In genomic region chr17:2786176-2786881, GRCh38 we compare ENCODE assay signal across 1 cellular context.
TF ChIP-seq lines count a peak whose summit lies in the region.

No MANE protein-coding gene starts in this region.

TF ChIP-seq in HepG2, 621 proteins besides CTCF, POLR2A, EP300 and RAD21 (continued from another document and continues in another):
- no peak for TF ChIP-seq PRDM10 (CRISPR knock-in tag; IDR thresholded peaks at IDR 0.05; ENCODE audit: low read depth)
- TF ChIP-seq ZBTB26 (CRISPR knock-in tag; IDR thresholded peaks at IDR 0.05; ENCODE audit: borderline replicate concordance), result no peak
- no peak for TF ChIP-seq SRSF4 (IDR thresholded peaks at IDR 0.05; ENCODE audit: low read depth, low read length, poor library complexity, severe bottlenecking)
- TF ChIP-seq ZNF724P (CRISPR knock-in tag; IDR thresholded peaks at IDR 0.05; ENCODE audit: borderline replicate concordance), result no peak
- TF ChIP-seq ZNF276 (CRISPR knock-in tag; IDR thresholded peaks at IDR 0.05; ENCODE audit: low read depth), result no peak
- TF ChIP-seq CENPT (CRISPR knock-in tag; IDR thresholded peaks at IDR 0.05; ENCODE audit: low read depth), result no peak
- TF ChIP-seq ZNF136 (CRISPR knock-in tag; IDR thresholded peaks at IDR 0.05; ENCODE audit: low read depth), result no peak
- no peak for TF ChIP-seq PRMT3 (CRISPR knock-in tag; IDR thresholded peaks at IDR 0.05; ENCODE audit: borderline replicate concordance, low read depth)
- no peak for TF ChIP-seq ZNF281 (CRISPR knock-in tag; IDR thresholded peaks at IDR 0.05; ENCODE audit: borderline replicate concordance)
- TF ChIP-seq UBTF (CRISPR knock-in tag; IDR thresholded peaks at IDR 0.05), result 0 out of 2 replicates have a peak, but pooled peaks have one; percentile 35
- peak; percentile 77; the same call in 1 of the 2 replicates for TF ChIP-seq TFAP4 (IDR thresholded peaks at IDR 0.05; ENCODE audit: borderline replicate concordance, low read depth)
- TF ChIP-seq TGIF2 (CRISPR knock-in tag; IDR thresholded peaks at IDR 0.05), result no peak
- no peak for TF ChIP-seq ZNF430 (CRISPR knock-in tag; IDR thresholded peaks at IDR 0.05)
- TF ChIP-seq HNF1A (IDR thresholded peaks at IDR 0.05; ENCODE audit: low read depth), result no peak
- TF ChIP-seq HNF1A (CRISPR knock-in tag; IDR thresholded peaks at IDR 0.05; ENCODE audit: borderline replicate concordance), result no peak
- no peak for TF ChIP-seq BCLAF1 (IDR thresholded peaks at IDR 0.05)
- no peak for TF ChIP-seq SYNCRIP (IDR thresholded peaks at IDR 0.05; ENCODE audit: insufficient read depth, low read depth, low read length)
- TF ChIP-seq SMARCC2 (IDR thresholded peaks at IDR 0.05), result no peak
- no peak for TF ChIP-seq ZBTB39 (CRISPR knock-in tag; IDR thresholded peaks at IDR 0.05)
- TF ChIP-seq SP4 (CRISPR knock-in tag; IDR thresholded peaks at IDR 0.05), result no peak
- TF ChIP-seq ZNF180 (CRISPR knock-in tag; IDR thresholded peaks at IDR 0.05; ENCODE audit: borderline replicate concordance, low read depth), result no peak
- TF ChIP-seq ZBTB44 (CRISPR knock-in tag; IDR thresholded peaks at IDR 0.05), result no peak
- TF ChIP-seq ZFP82 (CRISPR knock-in tag; IDR thresholded peaks at IDR 0.05; ENCODE audit: borderline replicate concordance), result no peak
